Comparison of ENCODE assay signal across 34 cellular contexts in the genomic region with DNA sequence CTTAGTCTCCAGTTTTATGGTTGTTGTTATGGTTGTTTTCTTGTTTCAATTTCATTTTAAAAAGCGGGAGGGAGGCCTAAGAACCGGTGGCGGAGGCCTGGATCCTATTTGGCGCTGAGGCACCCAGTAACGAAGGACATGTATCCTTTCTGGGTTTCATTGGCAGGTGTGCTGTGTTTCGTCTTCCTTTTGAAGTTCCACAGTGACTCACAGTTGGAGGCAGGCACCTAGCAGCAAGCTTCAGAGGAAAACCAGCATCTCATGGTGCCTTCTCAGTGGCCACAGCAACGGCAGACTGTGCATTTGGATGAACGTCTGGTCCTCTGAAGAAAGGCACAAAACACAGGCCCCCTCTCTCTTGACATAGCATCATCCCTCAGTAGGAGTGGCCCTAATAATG.
"Had no signal": no experiment of that assay in that cellular context is flagged by ENCODE, and none has a peak within 500 bp of the region (broad histone marks: within the 10 kb centered on the region; RNA-seq: fewer than 3 reads in every experiment).

No MANE protein-coding gene starts in this region.

- H3K36me3 ChIP-seq: adrenal gland, brain microvascular endothelial cell, breast epithelium had no signal

- H3K4me1 Mint-ChIP-seq: activated B cell treated with CpG ODN at 0.5 μM for 24 hours; activated CD4-positive, alpha-beta T cell treated with anti-CD3 and anti-CD28 coated beads, Interleukin-2, amount 10 ng/mL, durations not matched to agents 24 days and 14 days; activated naive CD8-positive, alpha-beta T cell treated with anti-CD3 and anti-CD28 coated beads for 36 hours had no signal

- H3K27me3 Mint-ChIP-seq: activated B cell treated with CpG ODN at 0.5 μM for 24 hours; activated CD4-positive, alpha-beta memory T cell treated with anti-CD3 and anti-CD28 coated beads for 36 hours; activated CD4-positive, alpha-beta T cell treated with anti-CD3 and anti-CD28 coated beads, Interleukin-2, amount 10 ng/mL, durations not matched to agents 24 days and 14 days; activated naive CD8-positive, alpha-beta T cell treated with anti-CD3 and anti-CD28 coated beads for 36 hours; activated T-helper 17 cell treated with anti-CD3 and anti-CD28 coated beads, Interleukin-2, amount 50 U/mL, for 72 hours had no signal

- H3K27ac ChIP-seq: adrenal gland, body of pancreas, brain microvascular endothelial cell, breast epithelium, VCaP had no signal

- H3K9me3 ChIP-seq: adrenal gland, body of pancreas, breast epithelium had no signal

- H3K9me3 Mint-ChIP-seq: activated CD4-positive, alpha-beta memory T cell treated with anti-CD3 and anti-CD28 coated beads for 36 hours; activated CD4-positive, alpha-beta T cell treated with anti-CD3 and anti-CD28 coated beads, Interleukin-2, amount 10 ng/mL, durations not matched to agents 24 days and 14 days; activated CD8-positive, alpha-beta T cell treated with anti-CD3 and anti-CD28 coated beads for 36 hours; activated naive CD4-positive, alpha-beta T cell treated with anti-CD3 and anti-CD28 coated beads for 36 hours; activated naive CD8-positive, alpha-beta T cell treated with anti-CD3 and anti-CD28 coated beads for 36 hours; activated T-cell treated with anti-CD3 and anti-CD28 coated beads, Interleukin-2, amount 50 U/mL, for 4 hours; activated T-helper 1 cell treated with anti-CD3 and anti-CD28 coated beads, Interleukin-12 subunit alpha, Interleukin-12 subunit beta, Interleukin-2, Interleukin-4 antibody, amounts not matched to agents 30 ng/mL and 10 ng/mL and 1 ng/mL, durations not matched to agents 14 hours and 24 hours and 36 hours; activated T-helper 17 cell treated with anti-CD3 and anti-CD28 coated beads, Interleukin-2, amount 50 U/mL, for 72 hours; T-helper 1 cell treated with Interleukin-12 subunit alpha and Interleukin-12 subunit beta and Interleukin-4 antibody, amounts not matched to agents 30 μg/mL and 1 μg/mL, for 36 hours; T-helper 2 cell treated with Interferon-gamma antibody and Interleukin-4, amounts not matched to agents 5 μg/mL and 100 μg/mL, for 36 hours had no signal

- H3K4me3 Mint-ChIP-seq: activated B cell treated with CpG ODN at 0.5 μM for 24 hours; activated CD4-positive, alpha-beta memory T cell treated with anti-CD3 and anti-CD28 coated beads for 36 hours; activated CD4-positive, alpha-beta T cell treated with anti-CD3 and anti-CD28 coated beads, Interleukin-2, amount 10 ng/mL, durations not matched to agents 24 days and 14 days; activated CD8-positive, alpha-beta T cell treated with anti-CD3 and anti-CD28 coated beads for 36 hours; activated naive CD4-positive, alpha-beta T cell treated with anti-CD3 and anti-CD28 coated beads for 36 hours; activated naive CD8-positive, alpha-beta T cell treated with anti-CD3 and anti-CD28 coated beads for 36 hours; activated T-cell treated with anti-CD3 and anti-CD28 coated beads, Interleukin-2, amount 50 U/mL, for 4 hours; activated T-cell treated with anti-CD3 and anti-CD28 coated beads, Interleukin-2, amount 50 U/mL, for 72 hours; activated T-helper 1 cell treated with anti-CD3 and anti-CD28 coated beads, Interleukin-12 subunit alpha, Interleukin-12 subunit beta, Interleukin-2, Interleukin-4 antibody, amounts not matched to agents 30 ng/mL and 10 ng/mL and 1 ng/mL, durations not matched to agents 14 hours and 24 hours and 36 hours; activated T-helper 17 cell treated with anti-CD3 and anti-CD28 coated beads, Interleukin-2, amount 50 U/mL, for 72 hours; T-helper 1 cell treated with Interleukin-12 subunit alpha and Interleukin-12 subunit beta and Interleukin-4 antibody, amounts not matched to agents 30 μg/mL and 1 μg/mL, for 36 hours; T-helper 2 cell treated with Interferon-gamma antibody and Interleukin-4, amounts not matched to agents 5 μg/mL and 100 μg/mL, for 36 hours had no signal

- H3K36me3 Mint-ChIP-seq: activated CD4-positive, alpha-beta memory T cell treated with anti-CD3 and anti-CD28 coated beads for 36 hours; activated naive CD4-positive, alpha-beta T cell treated with anti-CD3 and anti-CD28 coated beads, Interleukin-2, amount 50 U/mL, for 72 hours; activated naive CD8-positive, alpha-beta T cell treated with anti-CD3 and anti-CD28 coated beads for 36 hours had no signal

- H3K27ac Mint-ChIP-seq: activated B cell treated with CpG ODN at 0.5 μM for 24 hours; activated CD4-positive, alpha-beta memory T cell treated with anti-CD3 and anti-CD28 coated beads for 36 hours; activated CD4-positive, alpha-beta T cell treated with anti-CD3 and anti-CD28 coated beads, Interleukin-2, amount 10 ng/mL, durations not matched to agents 24 days and 14 days; activated CD8-positive, alpha-beta T cell treated with anti-CD3 and anti-CD28 coated beads for 36 hours; activated naive CD4-positive, alpha-beta T cell treated with anti-CD3 and anti-CD28 coated beads for 36 hours; activated naive CD4-positive, alpha-beta T cell treated with anti-CD3 and anti-CD28 coated beads, Interleukin-2, amount 50 U/mL, for 72 hours; activated naive CD8-positive, alpha-beta T cell treated with anti-CD3 and anti-CD28 coated beads for 36 hours; activated T-cell treated with anti-CD3 and anti-CD28 coated beads, Interleukin-2, amount 50 U/mL, for 72 hours; activated T-helper 1 cell treated with anti-CD3 and anti-CD28 coated beads, Interleukin-12 subunit alpha, Interleukin-12 subunit beta, Interleukin-2, Interleukin-4 antibody, amounts not matched to agents 30 ng/mL and 10 ng/mL and 1 ng/mL, durations not matched to agents 14 hours and 24 hours and 36 hours; activated T-helper 17 cell treated with anti-CD3 and anti-CD28 coated beads, Interleukin-2, amount 50 U/mL, for 72 hours; T-helper 1 cell treated with Interleukin-12 subunit alpha and Interleukin-12 subunit beta and Interleukin-4 antibody, amounts not matched to agents 30 μg/mL and 1 μg/mL, for 36 hours; T-helper 2 cell treated with Interferon-gamma antibody and Interleukin-4, amounts not matched to agents 5 μg/mL and 100 μg/mL, for 36 hours had no signal

- H3K27me3 ChIP-seq: adrenal gland, body of pancreas, brain microvascular endothelial cell, breast epithelium had no signal

- H3K4me3 ChIP-seq: adrenal gland, body of pancreas, breast epithelium had no signal

- DNase-seq: activated B cell treated with CpG ODN at 0.5 μM for 24 hours; activated CD4-positive, alpha-beta memory T cell treated with anti-CD3 and anti-CD28 coated beads for 36 hours; activated CD4-positive, alpha-beta T cell treated with anti-CD3 and anti-CD28 coated beads for 4 hours; activated CD4-positive, alpha-beta T cell treated with anti-CD3 and anti-CD28 coated beads, Interleukin-2, amount 10 ng/mL, durations not matched to agents 24 days and 14 days; activated CD4-positive, alpha-beta T cell treated with anti-CD3 and anti-CD28 coated beads, Interleukin-2, amount 50 U/mL, for 1 hour; activated CD4-positive, alpha-beta T cell treated with anti-CD3 and anti-CD28 coated beads, Interleukin-2, amount 50 U/mL, for 4 hours; activated CD4-positive, CD25-positive, alpha-beta regulatory T cell treated with anti-CD3 and anti-CD28 coated beads, Interleukin-2, amount 50 U/mL, for 72 hours; activated CD8-positive, alpha-beta memory T cell treated with anti-CD3 and anti-CD28 coated beads, Interleukin-2, amount 50 U/mL, for 4 hours; activated CD8-positive, alpha-beta T cell treated with anti-CD3 and anti-CD28 coated beads for 36 hours; activated effector memory CD4-positive, alpha-beta T cell treated with anti-CD3 and anti-CD28 coated beads, Interleukin-2, amount 50 U/mL, for 16 hours; activated gamma-delta T cell treated with Interleukin-2 at 50 U/mL for 16 hours; activated naive CD4-positive, alpha-beta T cell; activated naive CD4-positive, alpha-beta T cell treated with anti-CD3 and anti-CD28 coated beads for 36 hours; activated naive CD4-positive, alpha-beta T cell treated with anti-CD3 and anti-CD28 coated beads, Interleukin-2, amount 50 U/mL, for 16 hours; activated naive CD8-positive, alpha-beta T cell treated with anti-CD3 and anti-CD28 coated beads for 36 hours; activated T-cell treated with anti-CD3 and anti-CD28 coated beads for 4 hours; activated T-cell treated with anti-CD3 and anti-CD28 coated beads, Interleukin-2, amount 50 U/mL, for 1 hour; activated T-cell treated with anti-CD3 and anti-CD28 coated beads, Interleukin-2, amount 50 U/mL, for 4 hours; activated T-cell treated with anti-CD3 and anti-CD28 coated beads, Interleukin-2, amount 50 U/mL, for 72 hours; adrenal gland; amniotic stem cell; aorta; body of pancreas; brain microvascular endothelial cell; central memory CD4-positive, alpha-beta T cell; T-helper 2 cell; T-helper 9 cell had no signal

- ATAC-seq: activated CD8-positive, alpha-beta T cell treated with anti-CD3 and anti-CD28 coated beads for 36 hours; activated naive CD4-positive, alpha-beta T cell treated with anti-CD3 and anti-CD28 coated beads, Interleukin-2, amount 50 U/mL, for 72 hours; activated T-cell treated with anti-CD3 and anti-CD28 coated beads, Interleukin-2, amount 50 U/mL, for 4 hours; activated T-cell treated with anti-CD3 and anti-CD28 coated beads, Interleukin-2, amount 50 U/mL, for 72 hours; activated T-helper 17 cell treated with anti-CD3 and anti-CD28 coated beads, Interleukin-2, amount 50 U/mL, for 72 hours; body of pancreas had no signal

- H3K4me1 ChIP-seq: adrenal gland, body of pancreas, breast epithelium had no signal
